Comparison of ENCODE assay signal across 1 cellular context in genomic region chr12:109255377-109255776, GRCh38.
TF ChIP-seq lines count a peak whose summit lies in the region.

No MANE protein-coding gene starts in this region.

TF ChIP-seq in H1, 55 proteins besides CTCF, POLR2A, EP300 and RAD21:
- TF ChIP-seq CBX5 (IDR thresholded peaks at IDR 0.05; ENCODE audit: low read depth, low read length) (no peak), SP2 (IDR thresholded peaks at IDR 0.05; ENCODE audit: low read length) (no peak), RXRA (IDR thresholded peaks at IDR 0.05; ENCODE audit: insufficient read depth, low read depth, low read length) (no peak), SIRT6 (IDR thresholded peaks at IDR 0.05; ENCODE audit: low read length) (no peak), KDM4A (IDR thresholded peaks at IDR 0.05; ENCODE audit: low read depth, low read length, severe bottlenecking) (no peak), BACH1 (IDR thresholded peaks at IDR 0.05; ENCODE audit: low read length) (no peak), MAFK (IDR thresholded peaks at IDR 0.05; ENCODE audit: low read depth, low read length) (no peak), NRF1 (IDR thresholded peaks at IDR 0.05; ENCODE audit: low read depth, low read length) (no peak), SRF (IDR thresholded peaks at IDR 0.05; ENCODE audit: low read depth, low read length) (no peak), EGR1 (IDR thresholded peaks at IDR 0.05; ENCODE audit: borderline replicate concordance, low read depth, low read length) (no peak)
- TF ChIP-seq, protein P1, sequence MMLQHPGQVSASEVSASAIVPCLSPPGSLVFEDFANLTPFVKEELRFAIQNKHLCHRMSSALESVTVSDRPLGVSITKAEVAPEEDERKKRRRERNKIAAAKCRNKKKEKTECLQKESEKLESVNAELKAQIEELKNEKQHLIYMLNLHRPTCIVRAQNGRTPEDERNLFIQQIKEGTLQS (IDR thresholded peaks at IDR 0.05; ENCODE audit: insufficient read depth, low read depth, low read length), result no peak
- TF ChIP-seq, protein P2, sequence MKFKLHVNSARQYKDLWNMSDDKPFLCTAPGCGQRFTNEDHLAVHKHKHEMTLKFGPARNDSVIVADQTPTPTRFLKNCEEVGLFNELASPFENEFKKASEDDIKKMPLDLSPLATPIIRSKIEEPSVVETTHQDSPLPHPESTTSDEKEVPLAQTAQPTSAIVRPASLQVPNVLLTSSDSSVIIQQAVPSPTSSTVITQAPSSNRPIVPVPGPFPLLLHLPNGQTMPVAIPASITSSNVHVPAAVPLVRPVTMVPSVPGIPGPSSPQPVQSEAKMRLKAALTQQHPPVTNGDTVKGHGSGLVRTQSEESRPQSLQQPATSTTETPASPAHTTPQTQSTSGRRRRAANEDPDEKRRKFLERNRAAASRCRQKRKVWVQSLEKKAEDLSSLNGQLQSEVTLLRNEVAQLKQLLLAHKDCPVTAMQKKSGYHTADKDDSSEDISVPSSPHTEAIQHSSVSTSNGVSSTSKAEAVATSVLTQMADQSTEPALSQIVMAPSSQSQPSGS (IDR thresholded peaks at IDR 0.05; ENCODE audit: low read length), result no peak
